In the genomic region with DNA sequence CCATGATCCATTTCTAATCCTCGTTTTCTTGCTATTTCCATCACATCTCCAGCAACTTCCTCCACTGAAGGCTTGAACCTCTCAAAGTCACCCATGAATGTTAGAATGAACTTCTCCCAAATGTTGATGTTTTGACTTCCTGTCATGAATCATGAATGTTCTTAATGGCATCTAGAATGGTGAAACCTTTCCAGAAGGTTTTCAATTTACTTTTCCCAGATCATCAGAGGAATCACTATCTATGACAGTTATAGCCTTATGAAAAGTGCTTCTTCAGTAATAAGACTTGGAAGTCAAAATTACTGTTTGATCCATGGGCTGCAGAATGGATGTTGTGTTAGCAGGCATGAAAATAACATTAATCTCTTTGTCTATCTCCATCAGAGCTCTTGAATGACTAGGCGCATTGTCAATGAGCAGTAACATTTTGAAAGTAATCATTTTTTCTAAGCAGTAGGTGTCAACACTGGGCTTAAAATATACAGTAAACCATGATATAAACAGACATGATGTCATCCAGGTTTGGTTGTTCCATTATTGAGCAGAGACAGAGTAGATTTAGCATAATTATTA, we compare ENCODE assay signal across 37 cellular contexts.
"Had no signal": no experiment of that assay in that cellular context is flagged by ENCODE, and none has a peak within 500 bp of the region (broad histone marks: within the 10 kb centered on the region; RNA-seq: fewer than 3 reads in every experiment).

No MANE protein-coding gene starts in this region.

- DNase-seq: activated effector memory CD4-positive, alpha-beta T cell treated with anti-CD3 and anti-CD28 coated beads, Interleukin-2, amount 50 U/mL, for 16 hours; activated effector memory CD4-positive, alpha-beta T cell treated with Interleukin-2 at 50 U/mL for 16 hours; activated gamma-delta T cell; activated gamma-delta T cell treated with Interleukin-2 at 50 U/mL for 16 hours; activated naive CD4-positive, alpha-beta T cell; activated naive CD4-positive, alpha-beta T cell treated with anti-CD3 and anti-CD28 coated beads for 36 hours; activated naive CD4-positive, alpha-beta T cell treated with anti-CD3 and anti-CD28 coated beads, Interleukin-2, amount 10 ng/mL, durations not matched to agents 7 days and 5 days; activated naive CD4-positive, alpha-beta T cell treated with anti-CD3 and anti-CD28 coated beads, Interleukin-2, amount 50 U/mL, for 16 hours; activated naive CD4-positive, alpha-beta T cell treated with Interleukin-2 at 50 U/mL for 16 hours; activated naive CD8-positive, alpha-beta T cell treated with anti-CD3 and anti-CD28 coated beads for 36 hours; activated naive CD8-positive, alpha-beta T cell treated with anti-CD3 and anti-CD28 coated beads, Interleukin-2, amount 10 ng/mL, durations not matched to agents 7 days and 5 days; activated naive CD8-positive, alpha-beta T cell treated with anti-CD3 and anti-CD28 coated beads, Interleukin-2, amount 50 U/mL, for 24 hours; activated T-cell treated with anti-CD3 and anti-CD28 coated beads, Interleukin-2, amount 50 U/mL, for 24 hours; activated T-cell treated with anti-CD3 and anti-CD28 coated beads, Interleukin-2, amount 50 U/mL, for 4 hours; activated T-cell treated with anti-CD3 and anti-CD28 coated beads, Interleukin-2, amount 50 U/mL, for 48 hours; activated T-cell treated with anti-CD3 and anti-CD28 coated beads, Interleukin-2, amount 50 U/mL, for 72 hours; adrenal gland; amniotic stem cell; amygdala; anterior cingulate cortex; aorta; body of pancreas; brain microvascular endothelial cell; caudate nucleus; central memory CD4-positive, alpha-beta T cell; cerebellar nuclear complex had no signal

- H3K36me3 ChIP-seq: adrenal gland, ascending aorta, brain microvascular endothelial cell, breast epithelium, cardiac muscle cell had no signal

- H3K27me3 ChIP-seq: adrenal gland, ascending aorta, body of pancreas, brain microvascular endothelial cell, breast epithelium, cardiac muscle cell had no signal

- H3K27me3 Mint-ChIP-seq: activated naive CD4-positive, alpha-beta T cell treated with anti-CD3 and anti-CD28 coated beads, Interleukin-2, amount 10 ng/mL, durations not matched to agents 7 days and 5 days; activated naive CD4-positive, alpha-beta T cell treated with anti-CD3 and anti-CD28 coated beads, Interleukin-2, amount 50 U/mL, for 24 hours; activated naive CD8-positive, alpha-beta T cell; activated naive CD8-positive, alpha-beta T cell treated with anti-CD3 and anti-CD28 coated beads for 36 hours; activated naive CD8-positive, alpha-beta T cell treated with anti-CD3 and anti-CD28 coated beads, Interleukin-2, amount 10 ng/mL, durations not matched to agents 7 days and 5 days; activated naive CD8-positive, alpha-beta T cell treated with anti-CD3 and anti-CD28 coated beads, Interleukin-2, amount 50 U/mL, for 24 hours; activated T-cell treated with anti-CD3 and anti-CD28 coated beads, Interleukin-2, amount 50 U/mL, for 24 hours; activated T-helper 17 cell treated with anti-CD3 and anti-CD28 coated beads, Interleukin-2, amount 50 U/mL, for 72 hours; central memory CD8-positive, alpha-beta T cell had no signal

- H3K27ac ChIP-seq: adrenal gland, ascending aorta, body of pancreas, brain microvascular endothelial cell, breast epithelium, cardiac muscle cell had no signal

- H3K4me3 ChIP-seq: adrenal gland, ascending aorta, body of pancreas, breast epithelium, cardiac muscle cell had no signal

- H3K4me1 Mint-ChIP-seq: activated naive CD4-positive, alpha-beta T cell treated with anti-CD3 and anti-CD28 coated beads, Interleukin-2, amount 10 ng/mL, durations not matched to agents 7 days and 5 days; activated naive CD4-positive, alpha-beta T cell treated with anti-CD3 and anti-CD28 coated beads, Interleukin-2, amount 50 U/mL, for 24 hours; activated naive CD8-positive, alpha-beta T cell treated with anti-CD3 and anti-CD28 coated beads for 36 hours; activated naive CD8-positive, alpha-beta T cell treated with anti-CD3 and anti-CD28 coated beads, Interleukin-2, amount 10 ng/mL, durations not matched to agents 7 days and 5 days; activated naive CD8-positive, alpha-beta T cell treated with anti-CD3 and anti-CD28 coated beads, Interleukin-2, amount 50 U/mL, for 24 hours; activated T-helper 17 cell treated with anti-CD3 and anti-CD28 coated beads, Interleukin-2, amount 50 U/mL, for 72 hours; brain; central memory CD8-positive, alpha-beta T cell had no signal

- H3K4me3 Mint-ChIP-seq: activated naive CD4-positive, alpha-beta T cell treated with anti-CD3 and anti-CD28 coated beads for 36 hours; activated naive CD4-positive, alpha-beta T cell treated with anti-CD3 and anti-CD28 coated beads, Interleukin-2, amount 10 ng/mL, durations not matched to agents 7 days and 5 days; activated naive CD4-positive, alpha-beta T cell treated with anti-CD3 and anti-CD28 coated beads, Interleukin-2, amount 50 U/mL, for 24 hours; activated naive CD8-positive, alpha-beta T cell; activated naive CD8-positive, alpha-beta T cell treated with anti-CD3 and anti-CD28 coated beads for 36 hours; activated naive CD8-positive, alpha-beta T cell treated with anti-CD3 and anti-CD28 coated beads, Interleukin-2, amount 10 ng/mL, durations not matched to agents 7 days and 5 days; activated naive CD8-positive, alpha-beta T cell treated with anti-CD3 and anti-CD28 coated beads, Interleukin-2, amount 50 U/mL, for 24 hours; activated T-cell treated with anti-CD3 and anti-CD28 coated beads, Interleukin-2, amount 50 U/mL, for 24 hours; activated T-cell treated with anti-CD3 and anti-CD28 coated beads, Interleukin-2, amount 50 U/mL, for 4 hours; activated T-cell treated with anti-CD3 and anti-CD28 coated beads, Interleukin-2, amount 50 U/mL, for 72 hours; activated T-helper 1 cell treated with anti-CD3 and anti-CD28 coated beads, Interleukin-12 subunit alpha, Interleukin-12 subunit beta, Interleukin-2, Interleukin-4 antibody, amounts not matched to agents 30 ng/mL and 10 ng/mL and 1 ng/mL, durations not matched to agents 14 hours and 24 hours and 36 hours; activated T-helper 17 cell treated with anti-CD3 and anti-CD28 coated beads, Interleukin-2, amount 50 U/mL, for 72 hours; brain; central memory CD8-positive, alpha-beta T cell had no signal

- H3K9me3 Mint-ChIP-seq: activated naive CD4-positive, alpha-beta T cell treated with anti-CD3 and anti-CD28 coated beads for 36 hours; activated naive CD4-positive, alpha-beta T cell treated with anti-CD3 and anti-CD28 coated beads, Interleukin-2, amount 50 U/mL, for 24 hours; activated T-helper 1 cell treated with anti-CD3 and anti-CD28 coated beads, Interleukin-12 subunit alpha, Interleukin-12 subunit beta, Interleukin-2, Interleukin-4 antibody, amounts not matched to agents 30 ng/mL and 10 ng/mL and 1 ng/mL, durations not matched to agents 14 hours and 24 hours and 36 hours; activated T-helper 17 cell treated with anti-CD3 and anti-CD28 coated beads, Interleukin-2, amount 50 U/mL, for 72 hours; activated T-helper 2 cell treated with anti-CD3 and anti-CD28 coated beads, Interferon-gamma antibody, Interleukin-2, Interleukin-4, amounts not matched to agents 10 μg/mL and 5 μg/mL and 100 μg/mL, durations not matched to agents 14 hours and 24 hours and 36 hours; brain had no signal

- ATAC-seq: activated naive CD4-positive, alpha-beta T cell treated with anti-CD3 and anti-CD28 coated beads, Interleukin-2, amount 50 U/mL, for 72 hours; activated naive CD8-positive, alpha-beta T cell treated with anti-CD3 and anti-CD28 coated beads, Interleukin-2, amount 50 U/mL, for 24 hours; activated T-cell treated with anti-CD3 and anti-CD28 coated beads, Interleukin-2, amount 50 U/mL, for 4 hours; activated T-cell treated with anti-CD3 and anti-CD28 coated beads, Interleukin-2, amount 50 U/mL, for 72 hours; activated T-helper 17 cell treated with anti-CD3 and anti-CD28 coated beads, Interleukin-2, amount 50 U/mL, for 72 hours; body of pancreas had no signal

- H3K9me3 ChIP-seq: adrenal gland, ascending aorta, body of pancreas, breast epithelium had no signal

- H3K36me3 Mint-ChIP-seq: activated naive CD4-positive, alpha-beta T cell treated with anti-CD3 and anti-CD28 coated beads, Interleukin-2, amount 10 ng/mL, durations not matched to agents 7 days and 5 days; activated naive CD4-positive, alpha-beta T cell treated with anti-CD3 and anti-CD28 coated beads, Interleukin-2, amount 50 U/mL, for 24 hours; activated naive CD4-positive, alpha-beta T cell treated with anti-CD3 and anti-CD28 coated beads, Interleukin-2, amount 50 U/mL, for 72 hours; activated naive CD8-positive, alpha-beta T cell; activated naive CD8-positive, alpha-beta T cell treated with anti-CD3 and anti-CD28 coated beads for 36 hours; activated naive CD8-positive, alpha-beta T cell treated with anti-CD3 and anti-CD28 coated beads, Interleukin-2, amount 10 ng/mL, durations not matched to agents 7 days and 5 days; brain had no signal

- H3K4me1 ChIP-seq: adrenal gland, ascending aorta, body of pancreas, breast epithelium had no signal

- H3K27ac Mint-ChIP-seq: activated naive CD4-positive, alpha-beta T cell treated with anti-CD3 and anti-CD28 coated beads for 36 hours; activated naive CD4-positive, alpha-beta T cell treated with anti-CD3 and anti-CD28 coated beads, Interleukin-2, amount 10 ng/mL, durations not matched to agents 7 days and 5 days; activated naive CD4-positive, alpha-beta T cell treated with anti-CD3 and anti-CD28 coated beads, Interleukin-2, amount 50 U/mL, for 24 hours; activated naive CD4-positive, alpha-beta T cell treated with anti-CD3 and anti-CD28 coated beads, Interleukin-2, amount 50 U/mL, for 72 hours; activated naive CD8-positive, alpha-beta T cell; activated naive CD8-positive, alpha-beta T cell treated with anti-CD3 and anti-CD28 coated beads for 36 hours; activated naive CD8-positive, alpha-beta T cell treated with anti-CD3 and anti-CD28 coated beads, Interleukin-2, amount 10 ng/mL, durations not matched to agents 7 days and 5 days; activated naive CD8-positive, alpha-beta T cell treated with anti-CD3 and anti-CD28 coated beads, Interleukin-2, amount 50 U/mL, for 24 hours; activated T-cell treated with anti-CD3 and anti-CD28 coated beads, Interleukin-2, amount 50 U/mL, for 24 hours; activated T-cell treated with anti-CD3 and anti-CD28 coated beads, Interleukin-2, amount 50 U/mL, for 72 hours; activated T-helper 1 cell treated with anti-CD3 and anti-CD28 coated beads, Interleukin-12 subunit alpha, Interleukin-12 subunit beta, Interleukin-2, Interleukin-4 antibody, amounts not matched to agents 30 ng/mL and 10 ng/mL and 1 ng/mL, durations not matched to agents 14 hours and 24 hours and 36 hours; activated T-helper 17 cell treated with anti-CD3 and anti-CD28 coated beads, Interleukin-2, amount 50 U/mL, for 72 hours; activated T-helper 2 cell treated with anti-CD3 and anti-CD28 coated beads, Interferon-gamma antibody, Interleukin-2, Interleukin-4, amounts not matched to agents 10 μg/mL and 5 μg/mL and 100 μg/mL, durations not matched to agents 14 hours and 24 hours and 36 hours; brain had no signal
